Comparison of ENCODE assay signal across 24 cellular contexts in genomic region chr7:86339051-86339450, GRCh38.
DNase-seq lines count a peak whose midpoint lies in the region; ATAC-seq and TF ChIP-seq lines count a peak whose summit lies in the region.
"Had no signal": no experiment of that assay in that cellular context is flagged by ENCODE, and none has a peak within 500 bp of the region (broad histone marks: within the 10 kb centered on the region; RNA-seq: fewer than 3 reads in every experiment).

No MANE protein-coding gene starts in this region.

- intact Hi-C loops in CD4-positive, alpha-beta memory T cell (cut with micrococcal nuclease) = no loop called here

- no peak for TF ChIP-seq CTCF in neural crest cell (conservative IDR thresholded peaks at IDR 0.05)

- DNase-seq in astrocyte of the hippocampus (ENCODE audit: low read depth, low spot score) = peak; percentile 55
- no peak for DNase-seq in neural crest cell (ENCODE audit: low read depth, low spot score)
- no peak for DNase-seq in CD4-positive, alpha-beta memory T cell
- DNase-seq in activated T-cell treated with anti-CD3 and anti-CD28 coated beads for 4 hours = no peak
- no peak for DNase-seq in stimulated activated CD8-positive, alpha-beta memory T cell treated with anti-CD3 and anti-CD28 coated beads, Interleukin-4, amount 100 ng/mL, for 48 hours
- DNase-seq: CD8-positive, alpha-beta memory T cell; DMS 273 treated with DMSO at 0.1 percent for 48 hours; DMS79; EL; GF-D8; H7; KBM-7; MG63; NCI-H1105 treated with DMSO at 0.1 percent for 48 hours; NCI-H146; NCI-H2029; NCI-H2227 treated with DMSO at 0.1 percent for 48 hours; NCI-H526 treated with DMSO at 0.1 percent for 48 hours; OCI-M1; T-cell had no signal

- no peaks in the 10 kb centered on the region for H3K27me3 Mint-ChIP-seq in neural crest cell (ENCODE audit: low read depth)
- H3K27me3 Mint-ChIP-seq in CD4-positive, alpha-beta memory T cell = no peaks in the 10 kb centered on the region
- H3K27me3 Mint-ChIP-seq: B cell; CD8-positive, alpha-beta memory T cell; T-cell had no signal

- peaks cover 24% of the 10 kb centered on the region for H3K36me3 Mint-ChIP-seq in neural crest cell (ENCODE audit: low read depth)
- no peaks in the 10 kb centered on the region for H3K36me3 Mint-ChIP-seq in CD4-positive, alpha-beta memory T cell
- H3K36me3 Mint-ChIP-seq: CD8-positive, alpha-beta memory T cell; T-cell had no signal

- H3K36me3 ChIP-seq in HUES48 (ENCODE audit: control insufficient read depth, insufficient read depth, low read length) = no peaks in the 10 kb centered on the region
- H3K36me3 ChIP-seq in CD4-positive, alpha-beta memory T cell (ENCODE audit: insufficient read depth, low read length) = no peaks in the 10 kb centered on the region
- H3K36me3 ChIP-seq: MG63 had no signal

- no peaks in the 10 kb centered on the region for H3K9me3 ChIP-seq in HUES48 (ENCODE audit: control insufficient read depth, insufficient read depth, low read length)
- H3K9me3 ChIP-seq in CD4-positive, alpha-beta memory T cell (ENCODE audit: control insufficient read depth in 1 of 2, low read length in 2 of 2) = no peaks in the 10 kb centered on the region
- H3K9me3 ChIP-seq: MG63 had no signal

- CTCF ChIA-PET in CD4-positive, alpha-beta memory T cell (lab: Charles Lee; ENCODE audit: partially characterized antibody) = no interaction called here

- H3K4me1 ChIP-seq in HUES48 (ENCODE audit: control insufficient read depth, insufficient read depth, low read length) = peaks cover 17% of the 10 kb centered on the region
- H3K4me1 ChIP-seq in CD4-positive, alpha-beta memory T cell (ENCODE audit: insufficient read depth, low read length) = no peaks in the 10 kb centered on the region

- H3K27ac Mint-ChIP-seq in neural crest cell (ENCODE audit: unreplicated experiment) = peak overlapping the region; percentile 3
- H3K27ac Mint-ChIP-seq in CD4-positive, alpha-beta memory T cell = no peak overlapping the region
- H3K27ac Mint-ChIP-seq: B cell; CD8-positive, alpha-beta memory T cell; T-cell had no signal

- peaks cover 8% of the 10 kb centered on the region for H3K9me3 Mint-ChIP-seq in neural crest cell
- H3K9me3 Mint-ChIP-seq in CD4-positive, alpha-beta memory T cell = peaks cover 0 to 11% (median 3%) of the 10 kb centered on the region in 8 donors

- H3K4me1 Mint-ChIP-seq in neural crest cell = peaks cover 21% of the 10 kb centered on the region
- H3K4me1 Mint-ChIP-seq in CD4-positive, alpha-beta memory T cell = no peaks in the 10 kb centered on the region
- H3K4me1 Mint-ChIP-seq: B cell; CD8-positive, alpha-beta memory T cell; T-cell had no signal

- no peak overlapping the region for H3K4me3 ChIP-seq in HUES48 (ENCODE audit: low read depth, low read length)
- no peak overlapping the region for H3K4me3 ChIP-seq in CD4-positive, alpha-beta memory T cell (ENCODE audit: low read length in 2 of 2)
- H3K4me3 ChIP-seq: MG63 had no signal

- no peak for ATAC-seq in GM18907 (IDR thresholded peaks at IDR 0.05; ENCODE audit: unreplicated experiment)
- ATAC-seq: T-cell had no signal

- H3K4me3 Mint-ChIP-seq in neural crest cell = no peak overlapping the region
- H3K4me3 Mint-ChIP-seq in CD4-positive, alpha-beta memory T cell = no peak overlapping the region
- H3K4me3 Mint-ChIP-seq: B cell; CD8-positive, alpha-beta memory T cell; T-cell had no signal

- H3K27ac ChIP-seq in HUES48 (ENCODE audit: low read depth, low read length) = peak overlapping the region; percentile 36
- H3K27ac ChIP-seq in CD4-positive, alpha-beta memory T cell (ENCODE audit: low read depth, low read length) = no peak overlapping the region
- H3K27ac ChIP-seq: C4-2B had no signal

- no peak overlapping the region for H3K9ac ChIP-seq in HUES48 (ENCODE audit: low read depth, low read length)

- H3K27me3 ChIP-seq in HUES48 (ENCODE audit: control insufficient read depth, insufficient read depth, low read length) = no peaks in the 10 kb centered on the region
- H3K27me3 ChIP-seq in CD4-positive, alpha-beta memory T cell (ENCODE audit: insufficient read depth, low read length) = no peaks in the 10 kb centered on the region
- H3K27me3 ChIP-seq: MG63 had no signal

- POLR2A ChIA-PET in CD4-positive, alpha-beta memory T cell (lab: Charles Lee; ENCODE audit: partially characterized antibody) = no interaction called here
